Comparison of ENCODE assay signal across 1 cellular context in the genomic region with DNA sequence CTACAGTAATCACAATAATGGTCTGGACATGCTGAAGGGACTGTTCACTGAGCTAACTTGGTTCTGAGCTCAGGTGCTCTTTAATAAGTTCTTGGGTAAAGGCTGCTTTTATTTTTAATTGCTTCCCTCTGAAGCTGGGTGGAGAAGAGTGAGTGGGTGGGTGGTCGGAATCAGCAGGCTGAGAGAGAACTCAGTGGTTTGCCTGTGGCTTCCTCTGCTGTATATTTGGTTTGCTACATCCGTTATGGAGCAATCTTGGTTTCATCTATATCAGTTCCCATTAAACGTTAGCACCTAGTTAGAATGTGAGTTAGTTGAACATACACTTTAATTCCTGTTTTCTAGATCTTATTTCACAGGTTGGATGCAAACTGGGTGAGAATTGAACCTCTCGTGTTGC.
A peak's percentile ranks its signal among the peaks of the same experiment; 100 is the strongest.
TF ChIP-seq lines count a peak whose summit lies in the region.

No MANE protein-coding gene starts in this region.

TF ChIP-seq in GM12878, 131 proteins besides CTCF, POLR2A, EP300 and RAD21 (continues in another document):
- TF ChIP-seq, protein P1, sequence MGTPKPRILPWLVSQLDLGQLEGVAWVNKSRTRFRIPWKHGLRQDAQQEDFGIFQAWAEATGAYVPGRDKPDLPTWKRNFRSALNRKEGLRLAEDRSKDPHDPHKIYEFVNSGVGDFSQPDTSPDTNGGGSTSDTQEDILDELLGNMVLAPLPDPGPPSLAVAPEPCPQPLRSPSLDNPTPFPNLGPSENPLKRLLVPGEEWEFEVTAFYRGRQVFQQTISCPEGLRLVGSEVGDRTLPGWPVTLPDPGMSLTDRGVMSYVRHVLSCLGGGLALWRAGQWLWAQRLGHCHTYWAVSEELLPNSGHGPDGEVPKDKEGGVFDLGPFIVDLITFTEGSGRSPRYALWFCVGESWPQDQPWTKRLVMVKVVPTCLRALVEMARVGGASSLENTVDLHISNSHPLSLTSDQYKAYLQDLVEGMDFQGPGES (IDR thresholded peaks at IDR 0.05) = no peak
- no peak for TF ChIP-seq GABPA (IDR thresholded peaks at IDR 0.05; ENCODE audit: low read depth)
- TF ChIP-seq, protein P2, sequence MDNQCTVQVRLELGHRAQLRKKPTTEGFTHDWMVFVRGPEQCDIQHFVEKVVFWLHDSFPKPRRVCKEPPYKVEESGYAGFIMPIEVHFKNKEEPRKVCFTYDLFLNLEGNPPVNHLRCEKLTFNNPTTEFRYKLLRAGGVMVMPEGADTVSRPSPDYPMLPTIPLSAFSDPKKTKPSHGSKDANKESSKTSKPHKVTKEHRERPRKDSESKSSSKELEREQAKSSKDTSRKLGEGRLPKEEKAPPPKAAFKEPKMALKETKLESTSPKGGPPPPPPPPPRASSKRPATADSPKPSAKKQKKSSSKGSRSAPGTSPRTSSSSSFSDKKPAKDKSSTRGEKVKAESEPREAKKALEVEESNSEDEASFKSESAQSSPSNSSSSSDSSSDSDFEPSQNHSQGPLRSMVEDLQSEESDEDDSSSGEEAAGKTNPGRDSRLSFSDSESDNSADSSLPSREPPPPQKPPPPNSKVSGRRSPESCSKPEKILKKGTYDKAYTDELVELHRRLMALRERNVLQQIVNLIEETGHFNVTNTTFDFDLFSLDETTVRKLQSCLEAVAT (IDR thresholded peaks at IDR 0.05) = peak; percentile 83
- peak in 1 of 2 experiments; percentile 66; a peak in 2 of 4 replicates for TF ChIP-seq CEBPB (IDR thresholded peaks at IDR 0.05; ENCODE audit: borderline replicate concordance in 1 of 2, low read depth in 2 of 2, low read length in 2 of 2)
- TF ChIP-seq STAT1 (conservative IDR thresholded peaks at IDR 0.05) = no peak
- TF ChIP-seq, protein P3, sequence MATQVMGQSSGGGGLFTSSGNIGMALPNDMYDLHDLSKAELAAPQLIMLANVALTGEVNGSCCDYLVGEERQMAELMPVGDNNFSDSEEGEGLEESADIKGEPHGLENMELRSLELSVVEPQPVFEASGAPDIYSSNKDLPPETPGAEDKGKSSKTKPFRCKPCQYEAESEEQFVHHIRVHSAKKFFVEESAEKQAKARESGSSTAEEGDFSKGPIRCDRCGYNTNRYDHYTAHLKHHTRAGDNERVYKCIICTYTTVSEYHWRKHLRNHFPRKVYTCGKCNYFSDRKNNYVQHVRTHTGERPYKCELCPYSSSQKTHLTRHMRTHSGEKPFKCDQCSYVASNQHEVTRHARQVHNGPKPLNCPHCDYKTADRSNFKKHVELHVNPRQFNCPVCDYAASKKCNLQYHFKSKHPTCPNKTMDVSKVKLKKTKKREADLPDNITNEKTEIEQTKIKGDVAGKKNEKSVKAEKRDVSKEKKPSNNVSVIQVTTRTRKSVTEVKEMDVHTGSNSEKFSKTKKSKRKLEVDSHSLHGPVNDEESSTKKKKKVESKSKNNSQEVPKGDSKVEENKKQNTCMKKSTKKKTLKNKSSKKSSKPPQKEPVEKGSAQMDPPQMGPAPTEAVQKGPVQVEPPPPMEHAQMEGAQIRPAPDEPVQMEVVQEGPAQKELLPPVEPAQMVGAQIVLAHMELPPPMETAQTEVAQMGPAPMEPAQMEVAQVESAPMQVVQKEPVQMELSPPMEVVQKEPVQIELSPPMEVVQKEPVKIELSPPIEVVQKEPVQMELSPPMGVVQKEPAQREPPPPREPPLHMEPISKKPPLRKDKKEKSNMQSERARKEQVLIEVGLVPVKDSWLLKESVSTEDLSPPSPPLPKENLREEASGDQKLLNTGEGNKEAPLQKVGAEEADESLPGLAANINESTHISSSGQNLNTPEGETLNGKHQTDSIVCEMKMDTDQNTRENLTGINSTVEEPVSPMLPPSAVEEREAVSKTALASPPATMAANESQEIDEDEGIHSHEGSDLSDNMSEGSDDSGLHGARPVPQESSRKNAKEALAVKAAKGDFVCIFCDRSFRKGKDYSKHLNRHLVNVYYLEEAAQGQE (IDR thresholded peaks at IDR 0.05; ENCODE audit: low read depth, low read length) = no peak
- no peak for TF ChIP-seq NRF1 (conservative IDR thresholded peaks at IDR 0.05; ENCODE audit: low read depth, low read length)
- TF ChIP-seq ASH2L (IDR thresholded peaks at IDR 0.05; ENCODE audit: borderline replicate concordance, low read depth) = no peak
- TF ChIP-seq CBX5 (IDR thresholded peaks at IDR 0.05; ENCODE audit: low read depth) = no peak
- no peak for TF ChIP-seq BACH1 (IDR thresholded peaks at IDR 0.05; ENCODE audit: borderline replicate concordance)
- TF ChIP-seq FOXK2 (IDR thresholded peaks at IDR 0.05) = no peak
- TF ChIP-seq, protein P4, sequence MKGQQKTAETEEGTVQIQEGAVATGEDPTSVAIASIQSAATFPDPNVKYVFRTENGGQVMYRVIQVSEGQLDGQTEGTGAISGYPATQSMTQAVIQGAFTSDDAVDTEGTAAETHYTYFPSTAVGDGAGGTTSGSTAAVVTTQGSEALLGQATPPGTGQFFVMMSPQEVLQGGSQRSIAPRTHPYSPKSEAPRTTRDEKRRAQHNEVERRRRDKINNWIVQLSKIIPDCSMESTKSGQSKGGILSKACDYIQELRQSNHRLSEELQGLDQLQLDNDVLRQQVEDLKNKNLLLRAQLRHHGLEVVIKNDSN (IDR thresholded peaks at IDR 0.05; ENCODE audit: borderline replicate concordance, extremely low read length, insufficient read depth, low read depth, low read length) = no peak
- TF ChIP-seq FOXM1 (IDR thresholded peaks at IDR 0.05; ENCODE audit: low read depth, low read length) = 0 out of 2 replicates have a peak, but pooled peaks have one; percentile 39
- TF ChIP-seq EGR1 (IDR thresholded peaks at IDR 0.05; ENCODE audit: borderline replicate concordance in 1 of 2, low read depth in 2 of 2, low read length in 2 of 2) = peak in 1 of 2 experiments; percentile 79; a peak in 1 of 3 replicates
- no peak for TF ChIP-seq NFXL1 (IDR thresholded peaks at IDR 0.05; ENCODE audit: borderline replicate concordance)
- no peak for TF ChIP-seq SIX5 (IDR thresholded peaks at IDR 0.05; ENCODE audit: low read depth, low read length, severe bottlenecking)
- peak; percentile 77; the same call in 1 of the 2 replicates for TF ChIP-seq MEF2A (IDR thresholded peaks at IDR 0.05; ENCODE audit: insufficient read depth, low read depth, low read length)
- no peak for TF ChIP-seq TARDBP (IDR thresholded peaks at IDR 0.05; ENCODE audit: borderline replicate concordance)
- TF ChIP-seq EED (IDR thresholded peaks at IDR 0.05; ENCODE audit: low read depth) = peak; percentile 77
- 0 out of 2 replicates have a peak, but pooled peaks have one; percentile 38 for TF ChIP-seq ATF7 (IDR thresholded peaks at IDR 0.05; ENCODE audit: low read depth)
- 0 out of 2 replicates have a peak, but pooled peaks have one; percentile 13 for TF ChIP-seq IRF4 (IDR thresholded peaks at IDR 0.05; ENCODE audit: low read depth, low read length)
- TF ChIP-seq, protein P5, sequence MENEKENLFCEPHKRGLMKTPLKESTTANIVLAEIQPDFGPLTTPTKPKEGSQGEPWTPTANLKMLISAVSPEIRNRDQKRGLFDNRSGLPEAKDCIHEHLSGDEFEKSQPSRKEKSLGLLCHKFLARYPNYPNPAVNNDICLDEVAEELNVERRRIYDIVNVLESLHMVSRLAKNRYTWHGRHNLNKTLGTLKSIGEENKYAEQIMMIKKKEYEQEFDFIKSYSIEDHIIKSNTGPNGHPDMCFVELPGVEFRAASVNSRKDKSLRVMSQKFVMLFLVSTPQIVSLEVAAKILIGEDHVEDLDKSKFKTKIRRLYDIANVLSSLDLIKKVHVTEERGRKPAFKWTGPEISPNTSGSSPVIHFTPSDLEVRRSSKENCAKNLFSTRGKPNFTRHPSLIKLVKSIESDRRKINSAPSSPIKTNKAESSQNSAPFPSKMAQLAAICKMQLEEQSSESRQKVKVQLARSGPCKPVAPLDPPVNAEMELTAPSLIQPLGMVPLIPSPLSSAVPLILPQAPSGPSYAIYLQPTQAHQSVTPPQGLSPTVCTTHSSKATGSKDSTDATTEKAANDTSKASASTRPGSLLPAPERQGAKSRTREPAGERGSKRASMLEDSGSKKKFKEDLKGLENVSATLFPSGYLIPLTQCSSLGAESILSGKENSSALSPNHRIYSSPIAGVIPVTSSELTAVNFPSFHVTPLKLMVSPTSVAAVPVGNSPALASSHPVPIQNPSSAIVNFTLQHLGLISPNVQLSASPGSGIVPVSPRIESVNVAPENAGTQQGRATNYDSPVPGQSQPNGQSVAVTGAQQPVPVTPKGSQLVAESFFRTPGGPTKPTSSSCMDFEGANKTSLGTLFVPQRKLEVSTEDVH (IDR thresholded peaks at IDR 0.05; ENCODE audit: low read depth, partially characterized antibody) = no peak
- TF ChIP-seq SREBF2 (IDR thresholded peaks at IDR 0.05; ENCODE audit: low read length) = no peak
- TF ChIP-seq ZBED1 (IDR thresholded peaks at IDR 0.05; ENCODE audit: borderline replicate concordance) = peak; percentile 25; the same call in 1 of the 2 replicates
- TF ChIP-seq ZNF274 (IDR thresholded peaks at IDR 0.05; ENCODE audit: insufficient read depth, insufficient read length) = no peak
- TF ChIP-seq SMARCA5 (IDR thresholded peaks at IDR 0.05) = no peak
- TF ChIP-seq, protein P6, sequence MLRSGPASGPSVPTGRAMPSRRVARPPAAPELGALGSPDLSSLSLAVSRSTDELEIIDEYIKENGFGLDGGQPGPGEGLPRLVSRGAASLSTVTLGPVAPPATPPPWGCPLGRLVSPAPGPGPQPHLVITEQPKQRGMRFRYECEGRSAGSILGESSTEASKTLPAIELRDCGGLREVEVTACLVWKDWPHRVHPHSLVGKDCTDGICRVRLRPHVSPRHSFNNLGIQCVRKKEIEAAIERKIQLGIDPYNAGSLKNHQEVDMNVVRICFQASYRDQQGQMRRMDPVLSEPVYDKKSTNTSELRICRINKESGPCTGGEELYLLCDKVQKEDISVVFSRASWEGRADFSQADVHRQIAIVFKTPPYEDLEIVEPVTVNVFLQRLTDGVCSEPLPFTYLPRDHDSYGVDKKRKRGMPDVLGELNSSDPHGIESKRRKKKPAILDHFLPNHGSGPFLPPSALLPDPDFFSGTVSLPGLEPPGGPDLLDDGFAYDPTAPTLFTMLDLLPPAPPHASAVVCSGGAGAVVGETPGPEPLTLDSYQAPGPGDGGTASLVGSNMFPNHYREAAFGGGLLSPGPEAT (IDR thresholded peaks at IDR 0.05; ENCODE audit: low read depth) = peak; percentile 89
- TF ChIP-seq MEF2B (IDR thresholded peaks at IDR 0.05; ENCODE audit: partially characterized antibody, poor library complexity, severe bottlenecking) = peak; percentile 42
- TF ChIP-seq TBL1XR1 (IDR thresholded peaks at IDR 0.05; ENCODE audit: low read depth, low read length) = peak; percentile 83
- no peak for TF ChIP-seq SIN3A (IDR thresholded peaks at IDR 0.05; ENCODE audit: low read depth, low read length)
- no peak for TF ChIP-seq HCFC1 (IDR thresholded peaks at IDR 0.05; ENCODE audit: low read length)
- no peak for TF ChIP-seq KLF5 (IDR thresholded peaks at IDR 0.05; ENCODE audit: partially characterized antibody)
- no peak for TF ChIP-seq NFYA (IDR thresholded peaks at IDR 0.05; ENCODE audit: borderline replicate concordance, low read depth, low read length)
- no peak for TF ChIP-seq RCOR1 (conservative IDR thresholded peaks at IDR 0.05; ENCODE audit: low read depth, low read length)
- TF ChIP-seq POU2F2 (IDR thresholded peaks at IDR 0.05; ENCODE audit: borderline replicate concordance, low read depth, low read length) = peak; percentile 60; the same call in 1 of the 3 replicates
- peak; percentile 87 to 94; a peak in 2 of 4 replicates for TF ChIP-seq IKZF2 (IDR thresholded peaks at IDR 0.05)
- TF ChIP-seq CBFB (IDR thresholded peaks at IDR 0.05; ENCODE audit: low read depth) = peak; percentile 82
- TF ChIP-seq, protein P7, sequence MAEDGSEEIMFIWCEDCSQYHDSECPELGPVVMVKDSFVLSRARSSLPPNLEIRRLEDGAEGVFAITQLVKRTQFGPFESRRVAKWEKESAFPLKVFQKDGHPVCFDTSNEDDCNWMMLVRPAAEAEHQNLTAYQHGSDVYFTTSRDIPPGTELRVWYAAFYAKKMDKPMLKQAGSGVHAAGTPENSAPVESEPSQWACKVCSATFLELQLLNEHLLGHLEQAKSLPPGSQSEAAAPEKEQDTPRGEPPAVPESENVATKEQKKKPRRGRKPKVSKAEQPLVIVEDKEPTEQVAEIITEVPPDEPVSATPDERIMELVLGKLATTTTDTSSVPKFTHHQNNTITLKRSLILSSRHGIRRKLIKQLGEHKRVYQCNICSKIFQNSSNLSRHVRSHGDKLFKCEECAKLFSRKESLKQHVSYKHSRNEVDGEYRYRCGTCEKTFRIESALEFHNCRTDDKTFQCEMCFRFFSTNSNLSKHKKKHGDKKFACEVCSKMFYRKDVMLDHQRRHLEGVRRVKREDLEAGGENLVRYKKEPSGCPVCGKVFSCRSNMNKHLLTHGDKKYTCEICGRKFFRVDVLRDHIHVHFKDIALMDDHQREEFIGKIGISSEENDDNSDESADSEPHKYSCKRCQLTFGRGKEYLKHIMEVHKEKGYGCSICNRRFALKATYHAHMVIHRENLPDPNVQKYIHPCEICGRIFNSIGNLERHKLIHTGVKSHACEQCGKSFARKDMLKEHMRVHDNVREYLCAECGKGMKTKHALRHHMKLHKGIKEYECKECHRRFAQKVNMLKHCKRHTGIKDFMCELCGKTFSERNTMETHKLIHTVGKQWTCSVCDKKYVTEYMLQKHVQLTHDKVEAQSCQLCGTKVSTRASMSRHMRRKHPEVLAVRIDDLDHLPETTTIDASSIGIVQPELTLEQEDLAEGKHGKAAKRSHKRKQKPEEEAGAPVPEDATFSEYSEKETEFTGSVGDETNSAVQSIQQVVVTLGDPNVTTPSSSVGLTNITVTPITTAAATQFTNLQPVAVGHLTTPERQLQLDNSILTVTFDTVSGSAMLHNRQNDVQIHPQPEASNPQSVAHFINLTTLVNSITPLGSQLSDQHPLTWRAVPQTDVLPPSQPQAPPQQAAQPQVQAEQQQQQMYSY (CRISPR knock-in tag; IDR thresholded peaks at IDR 0.05) = no peak
- peak; percentile 83 for TF ChIP-seq NFIC (IDR thresholded peaks at IDR 0.05; ENCODE audit: low read depth, low read length)
- TF ChIP-seq, protein P8, sequence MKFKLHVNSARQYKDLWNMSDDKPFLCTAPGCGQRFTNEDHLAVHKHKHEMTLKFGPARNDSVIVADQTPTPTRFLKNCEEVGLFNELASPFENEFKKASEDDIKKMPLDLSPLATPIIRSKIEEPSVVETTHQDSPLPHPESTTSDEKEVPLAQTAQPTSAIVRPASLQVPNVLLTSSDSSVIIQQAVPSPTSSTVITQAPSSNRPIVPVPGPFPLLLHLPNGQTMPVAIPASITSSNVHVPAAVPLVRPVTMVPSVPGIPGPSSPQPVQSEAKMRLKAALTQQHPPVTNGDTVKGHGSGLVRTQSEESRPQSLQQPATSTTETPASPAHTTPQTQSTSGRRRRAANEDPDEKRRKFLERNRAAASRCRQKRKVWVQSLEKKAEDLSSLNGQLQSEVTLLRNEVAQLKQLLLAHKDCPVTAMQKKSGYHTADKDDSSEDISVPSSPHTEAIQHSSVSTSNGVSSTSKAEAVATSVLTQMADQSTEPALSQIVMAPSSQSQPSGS (IDR thresholded peaks at IDR 0.05; ENCODE audit: low read length) = peak; percentile 60; the same call in 1 of the 2 replicates
- no peak for TF ChIP-seq KAT2A (conservative IDR thresholded peaks at IDR 0.05; ENCODE audit: control insufficient read depth, low read depth, low read length)
- peak in 1 of 2 experiments; percentile 41; a peak in 1 of 4 replicates for TF ChIP-seq BHLHE40 (IDR thresholded peaks at IDR 0.05; ENCODE audit: borderline replicate concordance in 1 of 2, low read depth in 2 of 2, low read length in 1 of 2)
- TF ChIP-seq TAF1 (IDR thresholded peaks at IDR 0.05; ENCODE audit: borderline replicate concordance, low read depth, low read length) = no peak
- peak; percentile 69; the same call in 1 of the 2 replicates for TF ChIP-seq PAX5 (IDR thresholded peaks at IDR 0.05; ENCODE audit: borderline replicate concordance, low read depth, low read length)
- peak; percentile 37; the same call in 1 of the 2 replicates for TF ChIP-seq MTA3 (IDR thresholded peaks at IDR 0.05; ENCODE audit: borderline replicate concordance, low read length)
- 0 out of 2 replicates have a peak, but pooled peaks have one; percentile 21 for TF ChIP-seq PML (IDR thresholded peaks at IDR 0.05; ENCODE audit: low read length)
- peak; percentile 98 for TF ChIP-seq RUNX3 (IDR thresholded peaks at IDR 0.05; ENCODE audit: low read length)
